ENCODE assay signal across 16 cellular contexts in the genomic region with DNA sequence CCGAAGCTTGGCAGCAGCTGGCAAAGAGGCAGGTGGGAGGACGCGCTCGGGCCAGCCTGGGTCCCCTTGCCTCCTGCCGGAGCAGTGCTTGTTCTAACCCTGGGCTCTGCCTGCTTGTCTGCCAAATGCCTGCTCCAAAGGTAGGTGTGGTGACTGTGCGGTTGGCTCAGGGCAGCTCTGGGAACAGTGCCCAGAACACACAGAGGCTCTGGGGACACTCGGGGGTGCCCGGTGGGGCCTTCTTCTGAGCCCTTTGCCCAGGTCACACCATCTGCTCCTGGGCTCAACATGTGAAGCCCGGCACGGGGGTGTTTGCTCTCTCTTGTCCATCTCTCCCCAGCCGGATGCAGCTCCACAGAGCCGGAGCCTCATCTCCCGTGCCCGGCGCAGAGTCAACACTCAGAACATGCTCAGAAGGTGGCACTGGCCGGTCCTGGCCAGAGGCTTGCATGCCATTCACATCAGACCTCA.
DNase-seq lines count a peak whose midpoint lies in the region; ATAC-seq and TF ChIP-seq lines count a peak whose summit lies in the region.
"Had no signal": no experiment of that assay in that cellular context is flagged by ENCODE, and none has a peak within 500 bp of the region (broad histone marks: within the 10 kb centered on the region; RNA-seq: fewer than 3 reads in every experiment).

No MANE protein-coding gene starts in this region.

- DNase-seq in DMS 273 treated with DMSO at 0.1 percent for 48 hours (lab: John Stamatoyannopoulos, UW): peak; percentile 9
- DNase-seq in NCI-H2171 treated with DMSO at 0.1 percent for 48 hours (lab: John Stamatoyannopoulos, UW): peak; percentile 91
- peak; percentile 61 for DNase-seq in Right ventricle myocardium superior
- DNase-seq in osteoblast (ENCODE audit: insufficient read length, low spot score, missing footprints): peak; percentile 69
- DNase-seq in activated effector memory CD4-positive, alpha-beta T cell treated with Interleukin-2 at 50 U/mL for 16 hours: no peak
- DNase-seq: activated CD4-positive, alpha-beta T cell treated with anti-CD3 and anti-CD28 coated beads for 1 hour; activated naive CD4-positive, alpha-beta T cell treated with anti-CD3 and anti-CD28 coated beads for 36 hours; mesendoderm; MV-4-11; nephron progenitor cell; retina; SHP77 treated with DMSO at 0.1 percent for 48 hours had no signal

- no peaks in the 10 kb centered on the region for H3K36me3 ChIP-seq in osteoblast (ENCODE audit: insufficient read depth, low read length)

- no peak overlapping the region for H3K27ac ChIP-seq in osteoblast (ENCODE audit: low read depth, low read length)

- no peak for TF ChIP-seq CTCF in osteoblast (IDR thresholded peaks at IDR 0.05; ENCODE audit: extremely low read depth, low read depth, low read length)

- H3K9me3 ChIP-seq in osteoblast (ENCODE audit: low read depth, low read length): no peaks in the 10 kb centered on the region

- H3K27me3 ChIP-seq in osteoblast (ENCODE audit: insufficient read depth, low read length): no peaks in the 10 kb centered on the region

- ATAC-seq in Right ventricle myocardium superior (ENCODE audit: poor library complexity) (peak; percentile 88), HG03045 (IDR thresholded peaks at IDR 0.05; ENCODE audit: unreplicated experiment) (no peak), GM18868 (IDR thresholded peaks at IDR 0.05; ENCODE audit: unreplicated experiment) (no peak), HG03521 (IDR thresholded peaks at IDR 0.05; ENCODE audit: unreplicated experiment) (no peak)
- ATAC-seq: HCT116 had no signal

- no peak overlapping the region for H3K4me2 ChIP-seq in osteoblast (ENCODE audit: insufficient read depth, low read length)

- H3K79me2 ChIP-seq in osteoblast (ENCODE audit: insufficient read depth, low read length): no peaks in the 10 kb centered on the region

- H3K4me1 ChIP-seq in osteoblast (ENCODE audit: insufficient read depth, low read length): no peaks in the 10 kb centered on the region

- intact Hi-C loops in Right ventricle myocardium superior (cut with DNase I): no loop called here

- no peak overlapping the region for H2AFZ ChIP-seq in osteoblast (ENCODE audit: low read length)

- no peak overlapping the region for H3K4me3 ChIP-seq in osteoblast (ENCODE audit: insufficient read depth, low read length)

- H4K20me1 ChIP-seq in osteoblast (ENCODE audit: insufficient read depth, low read length): no peaks in the 10 kb centered on the region
